ENCODE assay signal across 8 cellular contexts in genomic region chr12:69290545-69291277, GRCh38. TPM values are rescaled to one million over a fixed set of nuclear protein-coding genes. Genes with fewer than 3 reads are reported as not detected.
DNase-seq lines count a peak whose midpoint lies in the region; ATAC-seq and TF ChIP-seq lines count a peak whose summit lies in the region.

No MANE protein-coding gene starts in this region.

- TF ChIP-seq CTCF in mesothelial cell of epicardium (IDR thresholded peaks at IDR 0.05; ENCODE audit: unreplicated experiment): peak; percentile 75

- ATAC-seq in GM19467 (IDR thresholded peaks at IDR 0.05; ENCODE audit: unreplicated experiment) (peak; percentile 99), HG03558 (IDR thresholded peaks at IDR 0.05; ENCODE audit: extremely low read depth, unreplicated experiment) (peak; percentile 97)

- DNase-seq in COR-L47 (lab: John Stamatoyannopoulos, UW) (peak; percentile 78), NCI-H748 treated with DMSO at 0.1 percent for 48 hours (lab: John Stamatoyannopoulos, UW) (peak; percentile 69), mesothelial cell of epicardium (ENCODE audit: low spot score in 2 of 2, unreplicated experiment in 2 of 2) (peak; percentile 34 to 58)
- peak; percentile 44 to 73 for DNase-seq in activated CD4-positive, alpha-beta T cell treated with anti-CD3 and anti-CD28 coated beads, Interleukin-2, amount 50 U/mL, for 24 hours (ENCODE audit: low read depth in 1 of 2, low spot score in 1 of 2)
- DNase-seq in effector CD8-positive, alpha-beta T cell (lab: John Stamatoyannopoulos, UW): peak; percentile 56
- peak; percentile 32 to 58 for DNase-seq in stimulated activated CD8-positive, alpha-beta memory T cell treated with anti-CD3 and anti-CD28 coated beads, Interleukin-4, amount 100 ng/mL, for 1 hour (ENCODE audit: low read depth in 2 of 2, low spot score in 1 of 2)

- H3K27me3 Mint-ChIP-seq in mesothelial cell of epicardium (ENCODE audit: low read depth): peaks cover 59% of the 10 kb centered on the region

- H3K4me1 Mint-ChIP-seq in mesothelial cell of epicardium: no peaks in the 10 kb centered on the region

- H3K4me3 Mint-ChIP-seq in mesothelial cell of epicardium: no peak overlapping the region

- no peak overlapping the region for H3K27ac Mint-ChIP-seq in mesothelial cell of epicardium

- no peaks in the 10 kb centered on the region for H3K9me3 Mint-ChIP-seq in mesothelial cell of epicardium

- no peaks in the 10 kb centered on the region for H3K36me3 Mint-ChIP-seq in mesothelial cell of epicardium

RNA-seq across cellular contexts. Expression of gene CPSF6, which starts 51.3 kb away (rescaled TPM):
- total RNA-seq in mesothelial cell of epicardium: 151 to 155 TPM (median 152 TPM) in 3 replicates

RNA-seq across cellular contexts. Expression of gene LYZ, which starts 57.5 kb away (rescaled TPM):
- 0.34 to 0.60 TPM (median 0.47 TPM) in 3 replicates for total RNA-seq in mesothelial cell of epicardium

Comparison
In these comparisons a context has a peak if more than half of its experiments do, and no peak if none do; other contexts are left out.
1. Peak in every context shown above with its lines: DNase-seq and ATAC-seq.